Comparison of ENCODE assay signal across 26 cellular contexts in the genomic region with DNA sequence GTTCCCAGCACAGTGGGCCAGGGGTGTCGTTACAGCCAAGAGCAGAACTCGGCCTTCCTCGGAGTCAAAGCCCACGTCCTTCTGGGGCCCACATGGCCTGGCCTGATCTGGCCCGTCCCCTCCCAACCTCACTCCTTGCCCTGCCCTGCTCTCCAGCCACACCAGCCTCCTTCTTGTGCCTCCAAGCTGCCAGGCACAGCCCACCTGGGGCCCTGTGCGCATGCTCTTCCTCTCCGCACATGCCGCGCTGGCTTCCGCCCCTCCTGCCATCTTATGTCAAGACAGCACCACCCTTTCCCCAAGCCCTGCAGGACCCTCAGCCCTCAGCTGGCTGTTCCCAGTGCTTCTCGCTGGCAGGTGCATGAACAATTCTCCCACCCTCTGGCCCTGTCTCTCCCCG. TPM values are rescaled to one million over a fixed set of nuclear protein-coding genes. Genes with fewer than 3 reads are reported as not detected.
A peak's percentile ranks its signal among the peaks of the same experiment; 100 is the strongest.
DNase-seq lines count a peak whose midpoint lies in the region; TF ChIP-seq lines count a peak whose summit lies in the region.
"Had no signal": no experiment of that assay in that cellular context is flagged by ENCODE, and none has a peak within 500 bp of the region (broad histone marks: within the 10 kb centered on the region; RNA-seq: fewer than 3 reads in every experiment).

No MANE protein-coding gene starts in this region.

- no peak overlapping the region for H3K4me3 Mint-ChIP-seq in osteocyte (ENCODE audit: unreplicated experiment)
- no peak overlapping the region for H3K4me3 Mint-ChIP-seq in glutamatergic neuron (ENCODE audit: unreplicated experiment)
- H3K4me3 Mint-ChIP-seq: CD14-positive monocyte; CD4-positive, alpha-beta memory T cell; CD8-positive, alpha-beta memory T cell had no signal

- H3K27me3 Mint-ChIP-seq in osteocyte (ENCODE audit: unreplicated experiment) (no peaks in the 10 kb centered on the region), glutamatergic neuron (ENCODE audit: unreplicated experiment) (peaks cover 3% of the 10 kb centered on the region)
- H3K27me3 Mint-ChIP-seq: CD4-positive, alpha-beta memory T cell; CD4-positive, CD25-positive, alpha-beta regulatory T cell had no signal

- TF ChIP-seq CTCF in RWPE1 (conservative IDR thresholded peaks at IDR 0.05; ENCODE audit: low read depth) (no peak), VCaP (conservative IDR thresholded peaks at IDR 0.05) (no peak), osteocyte (IDR thresholded peaks at IDR 0.05) (no peak), glutamatergic neuron (IDR thresholded peaks at IDR 0.05; ENCODE audit: partially characterized antibody, unreplicated experiment) (no peak)

- H3K36me3 Mint-ChIP-seq in osteocyte (ENCODE audit: unreplicated experiment) (peaks cover 10% of the 10 kb centered on the region), glutamatergic neuron (ENCODE audit: unreplicated experiment) (no peaks in the 10 kb centered on the region)

- DNase-seq in RWPE1 (ENCODE audit: low spot score) (no peak), osteocyte (ENCODE audit: extremely low spot score, unreplicated experiment) (no peak), glutamatergic neuron (no peak), NCI-H128 (lab: John Stamatoyannopoulos, UW; ENCODE audit: unreplicated experiment) (no peak), amniotic stem cell (lab: John Stamatoyannopoulos, UW) (no peak)
- DNase-seq: 8988T; ACHN; BE2C; C1 segment of cervical spinal cord; CD4-positive, alpha-beta memory T cell; CD4-positive, CD25-positive, alpha-beta regulatory T cell; CD8-positive, alpha-beta memory T cell; COR-L47; DMS 273 treated with DMSO at 0.1 percent for 48 hours; DMS153; DMS53; DMS79; DND-41; EL; GDM1 had no signal

- POLR2A ChIA-PET in RWPE1 (lab: Yijun Ruan, JAX; ENCODE audit: low non-redundant PET) = no interaction called here

- peaks cover 9% of the 10 kb centered on the region for H3K9me3 Mint-ChIP-seq in osteocyte (ENCODE audit: unreplicated experiment)
- H3K9me3 Mint-ChIP-seq in glutamatergic neuron (ENCODE audit: unreplicated experiment) = no peaks in the 10 kb centered on the region
- H3K9me3 Mint-ChIP-seq: CD14-positive monocyte; CD4-positive, alpha-beta memory T cell; CD4-positive, CD25-positive, alpha-beta regulatory T cell; CD8-positive, alpha-beta memory T cell had no signal

- CTCF ChIA-PET in RWPE1 (lab: Yijun Ruan, JAX) = interaction anchor here (1.2 kb wide), 1 partner anchor 44 kb away, joined by 3 read pairs; no protein-coding TSS in a partner anchor

- peak overlapping the region; percentile 27 for H3K27ac Mint-ChIP-seq in osteocyte (ENCODE audit: unreplicated experiment)
- no peak overlapping the region for H3K27ac Mint-ChIP-seq in glutamatergic neuron (ENCODE audit: unreplicated experiment)
- H3K27ac Mint-ChIP-seq: CD4-positive, CD25-positive, alpha-beta regulatory T cell; CD8-positive, alpha-beta memory T cell had no signal

- H3K4me1 Mint-ChIP-seq in osteocyte (ENCODE audit: unreplicated experiment) (peaks cover 21% of the 10 kb centered on the region), glutamatergic neuron (ENCODE audit: low read depth, unreplicated experiment) (peaks cover 8% of the 10 kb centered on the region)

- H3K27ac ChIP-seq in RWPE1 (peak overlapping the region; percentile 79), VCaP (peak overlapping the region; percentile 23)
- H3K27ac ChIP-seq: BLaER1 had no signal

RNA-seq across cellular contexts. Expression of a gene that starts 6.8 kb away (rescaled TPM):
- total RNA-seq in osteocyte = 55.7 and 60.3 TPM in 2 replicates
- 24.6 TPM for total RNA-seq in glutamatergic neuron (ENCODE audit: unreplicated experiment)

RNA-seq across cellular contexts. Expression of a gene that starts 17.7 kb away (rescaled TPM):
- total RNA-seq in osteocyte = 2.5 TPM in 2 replicates
- 0.29 TPM for total RNA-seq in glutamatergic neuron (ENCODE audit: unreplicated experiment)
- total RNA-seq: G401 had no signal

RNA-seq across cellular contexts. Expression of a gene that starts 31.2 kb away (rescaled TPM):
- total RNA-seq in osteocyte (1,581 and 1,633 TPM in 2 replicates), glutamatergic neuron (ENCODE audit: unreplicated experiment) (0.56 TPM)
- total RNA-seq: CD4-positive, alpha-beta memory T cell; CD4-positive, CD25-positive, alpha-beta regulatory T cell; CD8-positive, alpha-beta memory T cell; G401 had no signal

RNA-seq across cellular contexts. Expression of a gene that starts 52.3 kb away (rescaled TPM):
- total RNA-seq in osteocyte (0.05 TPM in 2 replicates), glutamatergic neuron (ENCODE audit: unreplicated experiment) (0.07 TPM)
- total RNA-seq: G401 had no signal

RNA-seq across cellular contexts. Expression of a gene that starts 53.9 kb away (rescaled TPM):
- total RNA-seq in osteocyte = 0.21 and 0.39 TPM in 2 replicates
- 68.0 TPM for total RNA-seq in glutamatergic neuron (ENCODE audit: unreplicated experiment)
- total RNA-seq: CD4-positive, alpha-beta memory T cell; CD4-positive, CD25-positive, alpha-beta regulatory T cell; CD8-positive, alpha-beta memory T cell; Daoy; G401; GM12878 had no signal

Comparison
In these comparisons a context has a peak if more than half of its experiments do, and no peak if none do; other contexts are left out.
1. RNA of a gene that starts 31.2 kb away (total RNA-seq): 1,581 to 1,633 TPM in osteocyte; 0.56 TPM in glutamatergic neuron (single experiment); every median in the first group is over 1,000 times any median in the second.